In genomic region chr15:47184405-47185221, GRCh38 we compare ENCODE assay signal across 8 cellular contexts.
DNase-seq lines count a peak whose midpoint lies in the region; ATAC-seq and TF ChIP-seq lines count a peak whose summit lies in the region.

No MANE protein-coding gene starts in this region.

- H3K27me3 ChIP-seq in H7 (ENCODE audit: control insufficient read depth, insufficient read depth, low read length) (peaks cover 65% of the 10 kb centered on the region), esophagus muscularis mucosa (peaks cover 0 to 48% (median 20%) of the 10 kb centered on the region in 4 donors)

- peaks cover 16 to 25% (median 18%) of the 10 kb centered on the region in 4 donors for H3K4me1 ChIP-seq in esophagus muscularis mucosa

- no peak overlapping the region for H3K27ac Mint-ChIP-seq in naive thymus-derived CD8-positive, alpha-beta T cell
- H3K27ac Mint-ChIP-seq in Calu3 (ENCODE audit: unreplicated experiment) = no peak overlapping the region

- peaks cover 29 to 50% (median 40%) of the 10 kb centered on the region in 5 donors for H3K27me3 Mint-ChIP-seq in naive thymus-derived CD8-positive, alpha-beta T cell
- H3K27me3 Mint-ChIP-seq in Calu3 (ENCODE audit: unreplicated experiment) = no peaks in the 10 kb centered on the region

- peaks cover 0 to 8% (median 2%) of the 10 kb centered on the region in 3 donors for H3K36me3 Mint-ChIP-seq in naive thymus-derived CD8-positive, alpha-beta T cell
- H3K36me3 Mint-ChIP-seq in Calu3 (ENCODE audit: insufficient read depth, unreplicated experiment) = no peaks in the 10 kb centered on the region

- peak; percentile 69 for DNase-seq in H7
- DNase-seq in NCI-H69 (lab: John Stamatoyannopoulos, UW) = peak; percentile 96
- no peak for DNase-seq in esophagus muscularis mucosa (ENCODE audit: extremely low spot score)
- no peak for DNase-seq in naive thymus-derived CD8-positive, alpha-beta T cell
- DNase-seq in Calu3 = no peak
- no peak for DNase-seq in NK-92 (lab: John Stamatoyannopoulos, UW; ENCODE audit: unreplicated experiment)

- peaks cover 0 to 8% (median 0%) of the 10 kb centered on the region in 9 donors for H3K9me3 Mint-ChIP-seq in naive thymus-derived CD8-positive, alpha-beta T cell
- H3K9me3 Mint-ChIP-seq in Calu3 (ENCODE audit: low read depth, unreplicated experiment) = peaks cover 10% of the 10 kb centered on the region

- CTCF ChIA-PET in Calu3 (lab: Charles Lee) = no interaction called here

- H3K4me3 Mint-ChIP-seq in naive thymus-derived CD8-positive, alpha-beta T cell = peak overlapping the region in 7 of 10 donors; percentile 23 to 73 (median 57)
- H3K4me3 Mint-ChIP-seq in Calu3 (ENCODE audit: low read depth, unreplicated experiment) = no peak overlapping the region

- no peaks in the 10 kb centered on the region for H3K36me3 ChIP-seq in H7 (replicated peaks; ENCODE audit: control insufficient read depth, insufficient read depth, low read length)
- no peaks in the 10 kb centered on the region for H3K36me3 ChIP-seq in esophagus muscularis mucosa

- intact Hi-C loops in esophagus muscularis mucosa (cut with DNase I) = no loop called here
- intact Hi-C loops in Calu3 (cut with micrococcal nuclease; ENCODE audit: unreplicated experiment) = no loop called here

- no peak for ATAC-seq in naive thymus-derived CD8-positive, alpha-beta T cell
- ATAC-seq in GM18867 (IDR thresholded peaks at IDR 0.05; ENCODE audit: unreplicated experiment) (no peak), HG03135 (IDR thresholded peaks at IDR 0.05; ENCODE audit: unreplicated experiment) (no peak)

- BruUV-seq in Calu3 (replicated peaks; lab: Mats Ljungman, UMichigan) = no TSS peak

- POLR2A ChIA-PET in naive thymus-derived CD8-positive, alpha-beta T cell (lab: Charles Lee) = no interaction called here

- no peak for TF ChIP-seq EP300 in esophagus muscularis mucosa (IDR thresholded peaks at IDR 0.05)

- TF ChIP-seq CTCF in esophagus muscularis mucosa (IDR thresholded peaks at IDR 0.05) (no peak), Calu3 (IDR thresholded peaks at IDR 0.05; ENCODE audit: unreplicated experiment) (no peak)

- H3K27ac ChIP-seq in esophagus muscularis mucosa (replicated peaks in 1 of 4) = no peak overlapping the region

- WGBS in esophagus muscularis mucosa = 1% methylated on average over 48 of the region's 72 CpGs

- no peaks in the 10 kb centered on the region for H3K9me3 ChIP-seq in esophagus muscularis mucosa

- no peak for TF ChIP-seq POLR2A in esophagus muscularis mucosa (IDR thresholded peaks at IDR 0.05; ENCODE audit: low read depth)

- peaks cover 4 to 18% (median 13%) of the 10 kb centered on the region in 4 donors for H3K4me1 Mint-ChIP-seq in naive thymus-derived CD8-positive, alpha-beta T cell
- H3K4me1 Mint-ChIP-seq in Calu3 (ENCODE audit: low read depth, unreplicated experiment) = no peaks in the 10 kb centered on the region

- peak overlapping the region; percentile 51 for H3K4me3 ChIP-seq in H7 (ENCODE audit: insufficient read depth, low read depth, low read length)
- H3K4me3 ChIP-seq in esophagus muscularis mucosa = peak overlapping the region; percentile 53 to 60 (median 54)

Comparison
In these comparisons a context has a peak if more than half of its experiments do, and no peak if none do; other contexts are left out.
1. DNase-seq: peak in H7 (single experiment) and NCI-H69 (single experiment); none in esophagus muscularis mucosa (single experiment), naive thymus-derived CD8-positive, alpha-beta T cell (0 of 10), Calu3 (single experiment) and NK-92 (single experiment).